1 cellular context compared by ENCODE assay signal in the genomic region with DNA sequence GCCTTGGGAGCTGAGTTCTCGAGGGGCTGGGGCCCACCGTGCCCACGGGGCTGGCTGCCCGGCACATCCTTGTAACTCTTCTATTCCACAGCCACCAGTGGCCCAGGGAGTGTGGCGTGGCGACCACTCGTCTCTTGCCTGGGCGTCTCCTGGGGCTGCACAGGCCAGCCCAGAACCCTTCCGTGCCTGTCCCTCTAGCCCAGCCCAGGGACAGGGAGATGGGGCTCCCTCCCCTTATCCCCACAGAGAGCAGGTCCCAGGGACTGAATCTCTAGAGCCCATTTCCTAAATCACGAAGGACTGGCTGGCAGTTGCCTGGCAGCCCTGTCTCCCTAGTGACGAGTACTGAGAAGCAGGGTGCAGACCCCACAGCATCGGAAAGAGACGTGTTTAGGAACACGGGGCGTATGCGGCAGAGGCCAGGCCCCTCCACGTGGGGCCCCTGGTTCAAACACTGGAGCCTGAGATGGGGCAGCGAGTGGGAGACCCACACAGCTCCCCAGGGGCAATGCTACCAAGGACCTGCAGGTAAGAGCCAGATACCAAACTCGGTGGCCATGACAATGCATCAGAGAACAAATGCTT.
TF ChIP-seq lines count a peak whose summit lies in the region.

No MANE protein-coding gene starts in this region.

TF ChIP-seq in SK-N-SH treated with all-trans-retinoic acid at 6 μM for 48 hours, 23 proteins besides CTCF, POLR2A, EP300 and RAD21 (continued from another document):
- TF ChIP-seq, protein P1, sequence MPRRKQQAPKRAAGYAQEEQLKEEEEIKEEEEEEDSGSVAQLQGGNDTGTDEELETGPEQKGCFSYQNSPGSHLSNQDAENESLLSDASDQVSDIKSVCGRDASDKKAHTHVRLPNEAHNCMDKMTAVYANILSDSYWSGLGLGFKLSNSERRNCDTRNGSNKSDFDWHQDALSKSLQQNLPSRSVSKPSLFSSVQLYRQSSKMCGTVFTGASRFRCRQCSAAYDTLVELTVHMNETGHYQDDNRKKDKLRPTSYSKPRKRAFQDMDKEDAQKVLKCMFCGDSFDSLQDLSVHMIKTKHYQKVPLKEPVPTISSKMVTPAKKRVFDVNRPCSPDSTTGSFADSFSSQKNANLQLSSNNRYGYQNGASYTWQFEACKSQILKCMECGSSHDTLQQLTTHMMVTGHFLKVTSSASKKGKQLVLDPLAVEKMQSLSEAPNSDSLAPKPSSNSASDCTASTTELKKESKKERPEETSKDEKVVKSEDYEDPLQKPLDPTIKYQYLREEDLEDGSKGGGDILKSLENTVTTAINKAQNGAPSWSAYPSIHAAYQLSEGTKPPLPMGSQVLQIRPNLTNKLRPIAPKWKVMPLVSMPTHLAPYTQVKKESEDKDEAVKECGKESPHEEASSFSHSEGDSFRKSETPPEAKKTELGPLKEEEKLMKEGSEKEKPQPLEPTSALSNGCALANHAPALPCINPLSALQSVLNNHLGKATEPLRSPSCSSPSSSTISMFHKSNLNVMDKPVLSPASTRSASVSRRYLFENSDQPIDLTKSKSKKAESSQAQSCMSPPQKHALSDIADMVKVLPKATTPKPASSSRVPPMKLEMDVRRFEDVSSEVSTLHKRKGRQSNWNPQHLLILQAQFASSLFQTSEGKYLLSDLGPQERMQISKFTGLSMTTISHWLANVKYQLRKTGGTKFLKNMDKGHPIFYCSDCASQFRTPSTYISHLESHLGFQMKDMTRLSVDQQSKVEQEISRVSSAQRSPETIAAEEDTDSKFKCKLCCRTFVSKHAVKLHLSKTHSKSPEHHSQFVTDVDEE (CRISPR knock-in tag; IDR thresholded peaks at IDR 0.05), result no peak
- TF ChIP-seq TCF4 (CRISPR knock-in tag; IDR thresholded peaks at IDR 0.05; ENCODE audit: borderline replicate concordance) (no peak), GLIS3 (CRISPR knock-in tag; IDR thresholded peaks at IDR 0.05) (no peak)
TF ChIP-seq in SK-N-SH treated with all-trans-retinoic acid at 6 μM for 48 hours: peak in this region for 0.
